In genomic region chr15:33013827-33014445, GRCh38 we compare ENCODE assay signal across 14 cellular contexts.
A peak's percentile ranks its signal among the peaks of the same experiment; 100 is the strongest.
DNase-seq lines count a peak whose midpoint lies in the region; ATAC-seq and TF ChIP-seq lines count a peak whose summit lies in the region.
"Had no signal": no experiment of that assay in that cellular context is flagged by ENCODE, and none has a peak within 500 bp of the region (broad histone marks: within the 10 kb centered on the region; RNA-seq: fewer than 3 reads in every experiment).

No MANE protein-coding gene starts in this region.

- peaks cover 39% of the 10 kb centered on the region for H3F3A ChIP-seq in SK-N-SH (replicated peaks; ENCODE audit: insufficient read depth)

- H3K36me3 ChIP-seq in SK-N-SH (replicated peaks in 1 of 2; ENCODE audit: control insufficient read depth in 1 of 2, insufficient read depth in 2 of 2, low read length in 1 of 2) (peaks cover 2 to 50% of the 10 kb centered on the region in 2 experiments), stomach (peaks cover 0 to 7% (median 0%) of the 10 kb centered on the region in 4 donors), psoas muscle (ENCODE audit: insufficient read depth in 1 of 2, low read depth in 1 of 2) (no peaks in the 10 kb centered on the region)

- H3K27ac ChIP-seq in SK-N-SH (ENCODE audit: low read depth in 2 of 2, low read length in 1 of 2): peak overlapping the region in 1 of 2 experiments; percentile 73; a peak in 2 of 4 replicates
- peak overlapping the region; percentile 25 to 79 (median 54) for H3K27ac ChIP-seq in stomach
- no peak overlapping the region for H3K27ac ChIP-seq in psoas muscle
- H3K27ac ChIP-seq: coronary artery had no signal

- no peak overlapping the region for H3K4me3 Mint-ChIP-seq in activated T-cell treated with anti-CD3 and anti-CD28 coated beads, Interleukin-2, amount 50 U/mL, for 24 hours
- H3K4me3 Mint-ChIP-seq: activated T-helper 1 cell treated with anti-CD3 and anti-CD28 coated beads, Interleukin-12 subunit alpha, Interleukin-12 subunit beta, Interleukin-2, Interleukin-4 antibody, amounts not matched to agents 30 ng/mL and 10 ng/mL and 1 ng/mL, durations not matched to agents 14 hours and 24 hours and 36 hours; nephron had no signal

- H3K27me3 ChIP-seq in SK-N-SH (ENCODE audit: insufficient read depth) (no peaks in the 10 kb centered on the region), stomach (no peaks in the 10 kb centered on the region), psoas muscle (ENCODE audit: insufficient read depth in 3 of 3, low read length in 2 of 3) (no peaks in the 10 kb centered on the region)

- no peak overlapping the region for H3K9ac ChIP-seq in SK-N-SH

- 29% methylated on average over 3 of the region's 3 CpGs for WGBS in SK-N-SH (ENCODE audit: low lambda C conversion rate)
- WGBS in stomach, 5 donors: 34 to 46% (median 40%) methylated on average over 3 of the region's 3 CpGs
- WGBS in psoas muscle, 3 donors: 70 to 71% (median 70%) methylated on average over 3 of the region's 3 CpGs

- peaks cover 3% of the 10 kb centered on the region for H3K36me3 Mint-ChIP-seq in activated T-cell treated with anti-CD3 and anti-CD28 coated beads, Interleukin-2, amount 50 U/mL, for 24 hours (ENCODE audit: low read depth)

- H3K79me2 ChIP-seq in SK-N-SH (ENCODE audit: insufficient read depth): peaks cover 90% of the 10 kb centered on the region

- 0 out of 4 replicates have a peak, but pooled peaks of 1 of the 2 experiments have one; percentile 11 for TF ChIP-seq EP300 in SK-N-SH (IDR thresholded peaks at IDR 0.05; ENCODE audit: borderline replicate concordance in 1 of 2, low read depth in 1 of 2, low read length in 1 of 2)
- no peak for TF ChIP-seq EP300 in stomach (IDR thresholded peaks at IDR 0.05)

- peaks cover 0 to 7% of the 10 kb centered on the region in 2 experiments; a peak in 1 of 4 replicates for H3K4me1 ChIP-seq in SK-N-SH (ENCODE audit: control insufficient read depth in 1 of 2, insufficient read depth in 2 of 2, low read depth in 1 of 2, low read length in 1 of 2)
- H3K4me1 ChIP-seq in stomach: peaks cover 0 to 11% (median under 1%) of the 10 kb centered on the region in 4 donors
- no peaks in the 10 kb centered on the region for H3K4me1 ChIP-seq in psoas muscle

- H3K4me3 ChIP-seq in SK-N-SH (ENCODE audit: low read depth in 2 of 2, low read length in 1 of 2) (no peak overlapping the region), stomach (no peak overlapping the region), psoas muscle (no peak overlapping the region)
- H3K4me3 ChIP-seq: coronary artery had no signal

- H3K27me3 Mint-ChIP-seq in activated T-cell treated with anti-CD3 and anti-CD28 coated beads, Interleukin-2, amount 50 U/mL, for 24 hours: no peaks in the 10 kb centered on the region

- ATAC-seq in psoas muscle (no peak), GM18511 (IDR thresholded peaks at IDR 0.05; ENCODE audit: unreplicated experiment) (no peak)

- H3K4me1 Mint-ChIP-seq in activated T-cell treated with anti-CD3 and anti-CD28 coated beads, Interleukin-2, amount 50 U/mL, for 24 hours (ENCODE audit: low read depth): peaks cover 54% of the 10 kb centered on the region

- CTCF ChIA-PET in SK-N-SH (lab: Yijun Ruan, JAX): interaction anchor here (1.0 to 2.3 kb wide), 4 partner anchors 8 to 171 kb away, joined by 3 to 9 read pairs (median 4); no protein-coding TSS in a partner anchor

- 0 out of 2 replicates have a peak overlapping the region, but pooled peaks have one; percentile 30 for H3K4me2 ChIP-seq in SK-N-SH

- TF ChIP-seq POLR2A in stomach (IDR thresholded peaks at IDR 0.05): no peak

- H2AFZ ChIP-seq in SK-N-SH (ENCODE audit: low read depth): no peak overlapping the region

- H3K9me2 ChIP-seq in SK-N-SH: no peaks in the 10 kb centered on the region

- peaks cover 14% of the 10 kb centered on the region; the same call in 1 of the 2 replicates for H4K20me1 ChIP-seq in SK-N-SH (ENCODE audit: insufficient read depth)

- no peak for TF ChIP-seq RAD21 in SK-N-SH (IDR thresholded peaks at IDR 0.05; ENCODE audit: low read length)

- H3K9me3 ChIP-seq in SK-N-SH (0 out of 2 replicates have a peak, but pooled peaks cover 4% of the 10 kb centered on the region), stomach (no peaks in the 10 kb centered on the region), psoas muscle (no peaks in the 10 kb centered on the region)

- H3K9me3 Mint-ChIP-seq in activated T-cell treated with anti-CD3 and anti-CD28 coated beads, Interleukin-2, amount 50 U/mL, for 24 hours: no peaks in the 10 kb centered on the region
- H3K9me3 Mint-ChIP-seq: activated T-helper 1 cell treated with anti-CD3 and anti-CD28 coated beads, Interleukin-12 subunit alpha, Interleukin-12 subunit beta, Interleukin-2, Interleukin-4 antibody, amounts not matched to agents 30 ng/mL and 10 ng/mL and 1 ng/mL, durations not matched to agents 14 hours and 24 hours and 36 hours; nephron had no signal

- intact Hi-C loops in stomach (cut with DNase I; ENCODE audit: low total_unique reads): no loop called here
- intact Hi-C loops in psoas muscle (cut with DNase I): no loop called here

- TF ChIP-seq CTCF in SK-N-SH (IDR thresholded peaks at IDR 0.05) (no peak), stomach (IDR thresholded peaks at IDR 0.05) (no peak), psoas muscle (IDR thresholded peaks at IDR 0.05) (no peak)

- no peak for DNase-seq in activated T-cell treated with anti-CD3 and anti-CD28 coated beads, Interleukin-2, amount 50 U/mL, for 24 hours
- DNase-seq in activated T-cell treated with anti-CD3 and anti-CD28 coated beads for 4 hours: no peak
- no peak for DNase-seq in SK-N-SH
- DNase-seq in fibroblast of peridontal ligament (ENCODE audit: extremely low read depth): peak; percentile 46
- no peak for DNase-seq in stomach
- DNase-seq in psoas muscle: no peak
- no peak for DNase-seq in cortex of kidney (lab: John Stamatoyannopoulos, UW)
- DNase-seq: NCI-H1105; stimulated activated CD4-positive, alpha-beta T cell treated with anti-CD3 and anti-CD28 coated beads, Interleukin-1b, Interleukin-23, amount 100 ng/mL, for 48 hours; T1000 had no signal

- peak overlapping the region; percentile 48 for H3K27ac Mint-ChIP-seq in activated T-cell treated with anti-CD3 and anti-CD28 coated beads, Interleukin-2, amount 50 U/mL, for 24 hours
- H3K27ac Mint-ChIP-seq: activated T-helper 1 cell treated with anti-CD3 and anti-CD28 coated beads, Interleukin-12 subunit alpha, Interleukin-12 subunit beta, Interleukin-2, Interleukin-4 antibody, amounts not matched to agents 30 ng/mL and 10 ng/mL and 1 ng/mL, durations not matched to agents 14 hours and 24 hours and 36 hours; nephron had no signal

- POLR2A ChIA-PET in SK-N-SH (lab: Yijun Ruan, JAX): no interaction called here

TF ChIP-seq in SK-N-SH, 30 proteins besides CTCF, POLR2A, EP300 and RAD21:
- TF ChIP-seq GATA2 (CRISPR knock-in tag; IDR thresholded peaks at IDR 0.05): no peak
- 0 out of 2 replicates have a peak, but pooled peaks have one; percentile 4 for TF ChIP-seq POLR2AphosphoS5 (IDR thresholded peaks at IDR 0.05; ENCODE audit: low read depth, low read length)
- peak; percentile 32 for TF ChIP-seq JUND (IDR thresholded peaks at IDR 0.05)
- TF ChIP-seq TEAD4 (IDR thresholded peaks at IDR 0.05; ENCODE audit: borderline replicate concordance, insufficient read depth): no peak
- TF ChIP-seq, protein P1, sequence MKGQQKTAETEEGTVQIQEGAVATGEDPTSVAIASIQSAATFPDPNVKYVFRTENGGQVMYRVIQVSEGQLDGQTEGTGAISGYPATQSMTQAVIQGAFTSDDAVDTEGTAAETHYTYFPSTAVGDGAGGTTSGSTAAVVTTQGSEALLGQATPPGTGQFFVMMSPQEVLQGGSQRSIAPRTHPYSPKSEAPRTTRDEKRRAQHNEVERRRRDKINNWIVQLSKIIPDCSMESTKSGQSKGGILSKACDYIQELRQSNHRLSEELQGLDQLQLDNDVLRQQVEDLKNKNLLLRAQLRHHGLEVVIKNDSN (IDR thresholded peaks at IDR 0.05; ENCODE audit: borderline replicate concordance, low read depth): no peak
- no peak for TF ChIP-seq IRF3 (IDR thresholded peaks at IDR 0.05; ENCODE audit: low read depth, low read length)
- TF ChIP-seq ZBTB33 (IDR thresholded peaks at IDR 0.05; ENCODE audit: borderline replicate concordance, low read depth): no peak
- no peak for TF ChIP-seq GABPA (IDR thresholded peaks at IDR 0.05; ENCODE audit: low read depth)
- TF ChIP-seq PBX3 (IDR thresholded peaks at IDR 0.05): no peak
- peak; percentile 74 for TF ChIP-seq FOSL2 (IDR thresholded peaks at IDR 0.05; ENCODE audit: borderline replicate concordance, low read depth)
